2 cellular contexts compared by ENCODE assay signal in genomic region chr15:63602595-63602994, GRCh38.
TF ChIP-seq lines count a peak whose summit lies in the region.

No MANE protein-coding gene starts in this region.

TF ChIP-seq in GM23338, 12 proteins besides CTCF, POLR2A, EP300 and RAD21:
- TF ChIP-seq STAT1 (IDR thresholded peaks at IDR 0.05; ENCODE audit: unreplicated experiment) (no peak), ZNF114 (CRISPR knock-in tag; IDR thresholded peaks at IDR 0.05) (no peak), NANOG (IDR thresholded peaks at IDR 0.05; ENCODE audit: borderline replicate concordance) (no peak), EZH2phosphoT487 (IDR thresholded peaks at IDR 0.05; ENCODE audit: unreplicated experiment) (no peak), JUNB (IDR thresholded peaks at IDR 0.05; ENCODE audit: unreplicated experiment) (no peak), CREB1 (CRISPR knock-in tag; IDR thresholded peaks at IDR 0.05; ENCODE audit: low read depth) (no peak), ZNF331 (CRISPR knock-in tag; IDR thresholded peaks at IDR 0.05; ENCODE audit: low read depth) (no peak), EZH2 (IDR thresholded peaks at IDR 0.05; ENCODE audit: low read depth, unreplicated experiment) (no peak), POLR2AphosphoS5 (IDR thresholded peaks at IDR 0.05; ENCODE audit: low read depth) (no peak)
- TF ChIP-seq, protein P1, sequence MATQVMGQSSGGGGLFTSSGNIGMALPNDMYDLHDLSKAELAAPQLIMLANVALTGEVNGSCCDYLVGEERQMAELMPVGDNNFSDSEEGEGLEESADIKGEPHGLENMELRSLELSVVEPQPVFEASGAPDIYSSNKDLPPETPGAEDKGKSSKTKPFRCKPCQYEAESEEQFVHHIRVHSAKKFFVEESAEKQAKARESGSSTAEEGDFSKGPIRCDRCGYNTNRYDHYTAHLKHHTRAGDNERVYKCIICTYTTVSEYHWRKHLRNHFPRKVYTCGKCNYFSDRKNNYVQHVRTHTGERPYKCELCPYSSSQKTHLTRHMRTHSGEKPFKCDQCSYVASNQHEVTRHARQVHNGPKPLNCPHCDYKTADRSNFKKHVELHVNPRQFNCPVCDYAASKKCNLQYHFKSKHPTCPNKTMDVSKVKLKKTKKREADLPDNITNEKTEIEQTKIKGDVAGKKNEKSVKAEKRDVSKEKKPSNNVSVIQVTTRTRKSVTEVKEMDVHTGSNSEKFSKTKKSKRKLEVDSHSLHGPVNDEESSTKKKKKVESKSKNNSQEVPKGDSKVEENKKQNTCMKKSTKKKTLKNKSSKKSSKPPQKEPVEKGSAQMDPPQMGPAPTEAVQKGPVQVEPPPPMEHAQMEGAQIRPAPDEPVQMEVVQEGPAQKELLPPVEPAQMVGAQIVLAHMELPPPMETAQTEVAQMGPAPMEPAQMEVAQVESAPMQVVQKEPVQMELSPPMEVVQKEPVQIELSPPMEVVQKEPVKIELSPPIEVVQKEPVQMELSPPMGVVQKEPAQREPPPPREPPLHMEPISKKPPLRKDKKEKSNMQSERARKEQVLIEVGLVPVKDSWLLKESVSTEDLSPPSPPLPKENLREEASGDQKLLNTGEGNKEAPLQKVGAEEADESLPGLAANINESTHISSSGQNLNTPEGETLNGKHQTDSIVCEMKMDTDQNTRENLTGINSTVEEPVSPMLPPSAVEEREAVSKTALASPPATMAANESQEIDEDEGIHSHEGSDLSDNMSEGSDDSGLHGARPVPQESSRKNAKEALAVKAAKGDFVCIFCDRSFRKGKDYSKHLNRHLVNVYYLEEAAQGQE (IDR thresholded peaks at IDR 0.05; ENCODE audit: unreplicated experiment): no peak
- TF ChIP-seq, protein P2, sequence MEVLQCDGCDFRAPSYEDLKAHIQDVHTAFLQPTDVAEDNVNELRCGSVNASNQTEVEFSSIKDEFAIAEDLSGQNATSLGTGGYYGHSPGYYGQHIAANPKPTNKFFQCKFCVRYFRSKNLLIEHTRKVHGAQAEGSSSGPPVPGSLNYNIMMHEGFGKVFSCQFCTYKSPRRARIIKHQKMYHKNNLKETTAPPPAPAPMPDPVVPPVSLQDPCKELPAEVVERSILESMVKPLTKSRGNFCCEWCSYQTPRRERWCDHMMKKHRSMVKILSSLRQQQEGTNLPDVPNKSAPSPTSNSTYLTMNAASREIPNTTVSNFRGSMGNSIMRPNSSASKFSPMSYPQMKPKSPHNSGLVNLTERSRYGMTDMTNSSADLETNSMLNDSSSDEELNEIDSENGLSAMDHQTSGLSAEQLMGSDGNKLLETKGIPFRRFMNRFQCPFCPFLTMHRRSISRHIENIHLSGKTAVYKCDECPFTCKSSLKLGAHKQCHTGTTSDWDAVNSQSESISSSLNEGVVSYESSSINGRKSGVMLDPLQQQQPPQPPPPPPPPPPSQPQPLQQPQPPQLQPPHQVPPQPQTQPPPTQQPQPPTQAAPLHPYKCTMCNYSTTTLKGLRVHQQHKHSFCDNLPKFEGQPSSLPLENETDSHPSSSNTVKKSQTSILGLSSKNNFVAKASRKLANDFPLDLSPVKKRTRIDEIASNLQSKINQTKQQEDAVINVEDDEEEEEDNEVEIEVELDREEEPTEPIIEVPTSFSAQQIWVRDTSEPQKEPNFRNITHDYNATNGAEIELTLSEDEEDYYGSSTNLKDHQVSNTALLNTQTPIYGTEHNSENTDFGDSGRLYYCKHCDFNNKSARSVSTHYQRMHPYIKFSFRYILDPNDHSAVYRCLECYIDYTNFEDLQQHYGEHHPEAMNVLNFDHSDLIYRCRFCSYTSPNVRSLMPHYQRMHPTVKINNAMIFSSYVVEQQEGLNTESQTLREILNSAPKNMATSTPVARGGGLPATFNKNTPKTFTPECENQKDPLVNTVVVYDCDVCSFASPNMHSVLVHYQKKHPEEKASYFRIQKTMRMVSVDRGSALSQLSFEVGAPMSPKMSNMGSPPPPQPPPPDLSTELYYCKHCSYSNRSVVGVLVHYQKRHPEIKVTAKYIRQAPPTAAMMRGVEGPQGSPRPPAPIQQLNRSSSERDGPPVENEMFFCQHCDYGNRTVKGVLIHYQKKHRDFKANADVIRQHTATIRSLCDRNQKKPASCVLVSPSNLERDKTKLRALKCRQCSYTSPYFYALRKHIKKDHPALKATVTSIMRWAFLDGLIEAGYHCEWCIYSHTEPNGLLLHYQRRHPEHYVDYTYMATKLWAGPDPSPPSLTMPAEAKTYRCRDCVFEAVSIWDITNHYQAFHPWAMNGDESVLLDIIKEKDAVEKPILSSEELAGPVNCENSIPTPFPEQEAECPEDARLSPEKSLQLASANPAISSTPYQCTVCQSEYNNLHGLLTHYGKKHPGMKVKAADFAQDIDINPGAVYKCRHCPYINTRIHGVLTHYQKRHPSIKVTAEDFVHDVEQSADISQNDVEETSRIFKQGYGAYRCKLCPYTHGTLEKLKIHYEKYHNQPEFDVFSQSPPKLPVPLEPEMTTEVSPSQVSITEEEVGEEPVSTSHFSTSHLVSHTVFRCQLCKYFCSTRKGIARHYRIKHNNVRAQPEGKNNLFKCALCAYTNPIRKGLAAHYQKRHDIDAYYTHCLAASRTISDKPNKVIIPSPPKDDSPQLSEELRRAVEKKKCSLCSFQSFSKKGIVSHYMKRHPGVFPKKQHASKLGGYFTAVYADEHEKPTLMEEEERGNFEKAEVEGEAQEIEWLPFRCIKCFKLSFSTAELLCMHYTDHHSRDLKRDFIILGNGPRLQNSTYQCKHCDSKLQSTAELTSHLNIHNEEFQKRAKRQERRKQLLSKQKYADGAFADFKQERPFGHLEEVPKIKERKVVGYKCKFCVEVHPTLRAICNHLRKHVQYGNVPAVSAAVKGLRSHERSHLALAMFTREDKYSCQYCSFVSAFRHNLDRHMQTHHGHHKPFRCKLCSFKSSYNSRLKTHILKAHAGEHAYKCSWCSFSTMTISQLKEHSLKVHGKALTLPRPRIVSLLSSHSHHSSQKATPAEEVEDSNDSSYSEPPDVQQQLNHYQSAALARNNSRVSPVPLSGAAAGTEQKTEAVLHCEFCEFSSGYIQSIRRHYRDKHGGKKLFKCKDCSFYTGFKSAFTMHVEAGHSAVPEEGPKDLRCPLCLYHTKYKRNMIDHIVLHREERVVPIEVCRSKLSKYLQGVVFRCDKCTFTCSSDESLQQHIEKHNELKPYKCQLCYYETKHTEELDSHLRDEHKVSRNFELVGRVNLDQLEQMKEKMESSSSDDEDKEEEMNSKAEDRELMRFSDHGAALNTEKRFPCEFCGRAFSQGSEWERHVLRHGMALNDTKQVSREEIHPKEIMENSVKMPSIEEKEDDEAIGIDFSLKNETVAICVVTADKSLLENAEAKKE (CRISPR knock-in tag; IDR thresholded peaks at IDR 0.05): no peak
- TF ChIP-seq, protein P3, sequence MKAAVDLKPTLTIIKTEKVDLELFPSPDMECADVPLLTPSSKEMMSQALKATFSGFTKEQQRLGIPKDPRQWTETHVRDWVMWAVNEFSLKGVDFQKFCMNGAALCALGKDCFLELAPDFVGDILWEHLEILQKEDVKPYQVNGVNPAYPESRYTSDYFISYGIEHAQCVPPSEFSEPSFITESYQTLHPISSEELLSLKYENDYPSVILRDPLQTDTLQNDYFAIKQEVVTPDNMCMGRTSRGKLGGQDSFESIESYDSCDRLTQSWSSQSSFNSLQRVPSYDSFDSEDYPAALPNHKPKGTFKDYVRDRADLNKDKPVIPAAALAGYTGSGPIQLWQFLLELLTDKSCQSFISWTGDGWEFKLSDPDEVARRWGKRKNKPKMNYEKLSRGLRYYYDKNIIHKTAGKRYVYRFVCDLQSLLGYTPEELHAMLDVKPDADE (IDR thresholded peaks at IDR 0.05): no peak
TF ChIP-seq in GM23338: peak in this region for 0.

TF ChIP-seq in HepG2, 621 proteins besides CTCF, POLR2A, EP300 and RAD21 (continues in another document):
- TF ChIP-seq, protein P4, sequence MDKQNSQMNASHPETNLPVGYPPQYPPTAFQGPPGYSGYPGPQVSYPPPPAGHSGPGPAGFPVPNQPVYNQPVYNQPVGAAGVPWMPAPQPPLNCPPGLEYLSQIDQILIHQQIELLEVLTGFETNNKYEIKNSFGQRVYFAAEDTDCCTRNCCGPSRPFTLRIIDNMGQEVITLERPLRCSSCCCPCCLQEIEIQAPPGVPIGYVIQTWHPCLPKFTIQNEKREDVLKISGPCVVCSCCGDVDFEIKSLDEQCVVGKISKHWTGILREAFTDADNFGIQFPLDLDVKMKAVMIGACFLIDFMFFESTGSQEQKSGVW (CRISPR knock-in tag; IDR thresholded peaks at IDR 0.05; ENCODE audit: borderline replicate concordance): no peak
- TF ChIP-seq, protein P5, sequence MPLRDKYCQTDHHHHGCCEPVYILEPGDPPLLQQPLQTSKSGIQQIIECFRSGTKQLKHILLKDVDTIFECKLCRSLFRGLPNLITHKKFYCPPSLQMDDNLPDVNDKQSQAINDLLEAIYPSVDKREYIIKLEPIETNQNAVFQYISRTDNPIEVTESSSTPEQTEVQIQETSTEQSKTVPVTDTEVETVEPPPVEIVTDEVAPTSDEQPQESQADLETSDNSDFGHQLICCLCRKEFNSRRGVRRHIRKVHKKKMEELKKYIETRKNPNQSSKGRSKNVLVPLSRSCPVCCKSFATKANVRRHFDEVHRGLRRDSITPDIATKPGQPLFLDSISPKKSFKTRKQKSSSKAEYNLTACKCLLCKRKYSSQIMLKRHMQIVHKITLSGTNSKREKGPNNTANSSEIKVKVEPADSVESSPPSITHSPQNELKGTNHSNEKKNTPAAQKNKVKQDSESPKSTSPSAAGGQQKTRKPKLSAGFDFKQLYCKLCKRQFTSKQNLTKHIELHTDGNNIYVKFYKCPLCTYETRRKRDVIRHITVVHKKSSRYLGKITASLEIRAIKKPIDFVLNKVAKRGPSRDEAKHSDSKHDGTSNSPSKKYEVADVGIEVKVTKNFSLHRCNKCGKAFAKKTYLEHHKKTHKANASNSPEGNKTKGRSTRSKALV (CRISPR knock-in tag; IDR thresholded peaks at IDR 0.05): no peak
- TF ChIP-seq MTF1 (CRISPR knock-in tag; IDR thresholded peaks at IDR 0.05): no peak
- no peak for TF ChIP-seq ZMYM3 (CRISPR knock-in tag; IDR thresholded peaks at IDR 0.05)
- no peak for TF ChIP-seq MYNN (CRISPR knock-in tag; IDR thresholded peaks at IDR 0.05; ENCODE audit: low read depth)
- no peak for TF ChIP-seq ZNF660 (CRISPR knock-in tag; IDR thresholded peaks at IDR 0.05; ENCODE audit: borderline replicate concordance, low read depth)
- no peak for TF ChIP-seq HNF4G (IDR thresholded peaks at IDR 0.05; ENCODE audit: borderline replicate concordance, low read depth, low read length)
- TF ChIP-seq HNF4G (CRISPR knock-in tag; IDR thresholded peaks at IDR 0.05; ENCODE audit: borderline replicate concordance, low read depth): no peak
- no peak for TF ChIP-seq KDM1A (CRISPR knock-in tag; IDR thresholded peaks at IDR 0.05)
- no peak for TF ChIP-seq CCAR2 (optimal IDR thresholded peaks at IDR 0.05; ENCODE audit: low read depth, low read length)
- no peak for TF ChIP-seq PRDM4 (CRISPR knock-in tag; IDR thresholded peaks at IDR 0.05; ENCODE audit: borderline replicate concordance)
- TF ChIP-seq, protein P6, sequence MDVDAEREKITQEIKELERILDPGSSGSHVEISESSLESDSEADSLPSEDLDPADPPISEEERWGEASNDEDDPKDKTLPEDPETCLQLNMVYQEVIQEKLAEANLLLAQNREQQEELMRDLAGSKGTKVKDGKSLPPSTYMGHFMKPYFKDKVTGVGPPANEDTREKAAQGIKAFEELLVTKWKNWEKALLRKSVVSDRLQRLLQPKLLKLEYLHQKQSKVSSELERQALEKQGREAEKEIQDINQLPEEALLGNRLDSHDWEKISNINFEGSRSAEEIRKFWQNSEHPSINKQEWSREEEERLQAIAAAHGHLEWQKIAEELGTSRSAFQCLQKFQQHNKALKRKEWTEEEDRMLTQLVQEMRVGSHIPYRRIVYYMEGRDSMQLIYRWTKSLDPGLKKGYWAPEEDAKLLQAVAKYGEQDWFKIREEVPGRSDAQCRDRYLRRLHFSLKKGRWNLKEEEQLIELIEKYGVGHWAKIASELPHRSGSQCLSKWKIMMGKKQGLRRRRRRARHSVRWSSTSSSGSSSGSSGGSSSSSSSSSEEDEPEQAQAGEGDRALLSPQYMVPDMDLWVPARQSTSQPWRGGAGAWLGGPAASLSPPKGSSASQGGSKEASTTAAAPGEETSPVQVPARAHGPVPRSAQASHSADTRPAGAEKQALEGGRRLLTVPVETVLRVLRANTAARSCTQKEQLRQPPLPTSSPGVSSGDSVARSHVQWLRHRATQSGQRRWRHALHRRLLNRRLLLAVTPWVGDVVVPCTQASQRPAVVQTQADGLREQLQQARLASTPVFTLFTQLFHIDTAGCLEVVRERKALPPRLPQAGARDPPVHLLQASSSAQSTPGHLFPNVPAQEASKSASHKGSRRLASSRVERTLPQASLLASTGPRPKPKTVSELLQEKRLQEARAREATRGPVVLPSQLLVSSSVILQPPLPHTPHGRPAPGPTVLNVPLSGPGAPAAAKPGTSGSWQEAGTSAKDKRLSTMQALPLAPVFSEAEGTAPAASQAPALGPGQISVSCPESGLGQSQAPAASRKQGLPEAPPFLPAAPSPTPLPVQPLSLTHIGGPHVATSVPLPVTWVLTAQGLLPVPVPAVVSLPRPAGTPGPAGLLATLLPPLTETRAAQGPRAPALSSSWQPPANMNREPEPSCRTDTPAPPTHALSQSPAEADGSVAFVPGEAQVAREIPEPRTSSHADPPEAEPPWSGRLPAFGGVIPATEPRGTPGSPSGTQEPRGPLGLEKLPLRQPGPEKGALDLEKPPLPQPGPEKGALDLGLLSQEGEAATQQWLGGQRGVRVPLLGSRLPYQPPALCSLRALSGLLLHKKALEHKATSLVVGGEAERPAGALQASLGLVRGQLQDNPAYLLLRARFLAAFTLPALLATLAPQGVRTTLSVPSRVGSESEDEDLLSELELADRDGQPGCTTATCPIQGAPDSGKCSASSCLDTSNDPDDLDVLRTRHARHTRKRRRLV (CRISPR knock-in tag; IDR thresholded peaks at IDR 0.05): no peak
